Comparison of ENCODE assay signal across 21 cellular contexts in genomic region chr9:130341839-130342713, GRCh38.
DNase-seq lines count a peak whose midpoint lies in the region; ATAC-seq, FAIRE-seq and TF ChIP-seq lines count a peak whose summit lies in the region.
"Had no signal": no experiment of that assay in that cellular context is flagged by ENCODE, and none has a peak within 500 bp of the region (broad histone marks: within the 10 kb centered on the region; RNA-seq: fewer than 3 reads in every experiment).

No MANE protein-coding gene starts in this region.

- H3K27ac Mint-ChIP-seq in osteocyte (ENCODE audit: unreplicated experiment): no peak overlapping the region
- H3K27ac Mint-ChIP-seq: CD4-positive, alpha-beta T cell; HFFc6 had no signal

- TF ChIP-seq POLR2A in A549 (IDR thresholded peaks at IDR 0.05; ENCODE audit: low read length) (no peak), GM18505 (IDR thresholded peaks at IDR 0.05; ENCODE audit: borderline replicate concordance, extremely low read depth, insufficient read depth, insufficient read length) (no peak)

- H3K14ac ChIP-seq in trophoblast cell (ENCODE audit: low read length): no peak overlapping the region

- no peak overlapping the region for H4K8ac ChIP-seq in trophoblast cell (ENCODE audit: low read depth, low read length)

- peak overlapping the region; percentile 23 for H4K91ac ChIP-seq in trophoblast cell (ENCODE audit: low read depth, low read length)

- no peak; a peak in 1 of 6 replicates for ATAC-seq in A549
- ATAC-seq in RWPE2 (ENCODE audit: low read depth): no peak
- no peak for ATAC-seq in GM18505 (IDR thresholded peaks at IDR 0.05; ENCODE audit: unreplicated experiment)
- ATAC-seq: K562 had no signal

- no peak overlapping the region for H2BK5ac ChIP-seq in trophoblast cell (ENCODE audit: low read depth, low read length, poor library complexity)

- H2AFZ ChIP-seq in trophoblast cell (ENCODE audit: insufficient read depth, low read length, poor library complexity): no peak overlapping the region

- no peak overlapping the region for H3K4me3 Mint-ChIP-seq in osteocyte (ENCODE audit: unreplicated experiment)
- H3K4me3 Mint-ChIP-seq: CD4-positive, alpha-beta T cell; HFFc6 had no signal

- H3K4me2 ChIP-seq in A549 (no peak overlapping the region), trophoblast cell (ENCODE audit: low read length) (no peak overlapping the region)

- H2BK12ac ChIP-seq in trophoblast cell (ENCODE audit: low read length): no peak overlapping the region

- H3K4me3 ChIP-seq in A549 (no peak overlapping the region), H7 (ENCODE audit: insufficient read depth, low read depth, low read length) (no peak overlapping the region), RWPE2 (ENCODE audit: severe bottlenecking) (no peak overlapping the region), trophoblast cell (ENCODE audit: low read depth, low read length) (no peak overlapping the region)
- H3K4me3 ChIP-seq: K562 had no signal

- no peak overlapping the region for H4K12ac ChIP-seq in trophoblast cell (ENCODE audit: low read depth, low read length)

- H2BK120ac ChIP-seq in trophoblast cell (ENCODE audit: insufficient read depth, low read length, poor library complexity): no peak overlapping the region

- no peak overlapping the region for H3K23ac ChIP-seq in trophoblast cell (ENCODE audit: low read length)

- POLR2A ChIA-PET in A549 (lab: Yijun Ruan, JAX): no interaction called here

- H3K79me2 ChIP-seq in trophoblast cell (ENCODE audit: control insufficient read depth, insufficient read depth, low read length, poor library complexity): no peaks in the 10 kb centered on the region

- TF ChIP-seq EP300 in A549 (IDR thresholded peaks at IDR 0.05): no peak

- H3K18ac ChIP-seq in trophoblast cell (ENCODE audit: low read length): no peak overlapping the region

- H2AK5ac ChIP-seq in trophoblast cell (ENCODE audit: low read length): no peak overlapping the region

- 69% methylated on average over 7 of the region's 13 CpGs for WGBS in A549 (ENCODE audit: missing lambda C conversion rate)
- WGBS in trophoblast cell (ENCODE audit: extremely low coverage, insufficient coverage, insufficient read length): no CpG with 5 or more reads among the region's 13 CpGs

- H3K27ac ChIP-seq in A549: no peak overlapping the region
- no peak overlapping the region for H3K27ac ChIP-seq in RWPE2 (ENCODE audit: poor library complexity, severe bottlenecking)
- no peak overlapping the region for H3K27ac ChIP-seq in trophoblast cell (ENCODE audit: low read depth, low read length)
- H3K27ac ChIP-seq: C4-2B, HL-60 had no signal

- TF ChIP-seq RAD21 in A549 (conservative IDR thresholded peaks at IDR 0.05 in 1 of 2, IDR thresholded peaks at IDR 0.05 in 1 of 2): no peak

- H3K4me1 Mint-ChIP-seq in osteocyte (ENCODE audit: unreplicated experiment): no peaks in the 10 kb centered on the region

- peaks cover 7% of the 10 kb centered on the region for H3K27me3 Mint-ChIP-seq in osteocyte (ENCODE audit: unreplicated experiment)
- H3K27me3 Mint-ChIP-seq: CD4-positive, alpha-beta T cell had no signal

- CTCF ChIA-PET in A549 (lab: Yijun Ruan, JAX): interaction anchor here (0.6 to 3.9 kb wide), 18 partner anchors 8 to 239 kb away, joined by 3 to 31 read pairs (median 4); no protein-coding TSS in a partner anchor

- H3K36me3 Mint-ChIP-seq in osteocyte (ENCODE audit: unreplicated experiment): no peaks in the 10 kb centered on the region

- no peak for TF ChIP-seq CTCF in A549 (IDR thresholded peaks at IDR 0.05)
- no peak for TF ChIP-seq CTCF in RWPE2 (IDR thresholded peaks at IDR 0.05; ENCODE audit: poor library complexity, severe bottlenecking)
- TF ChIP-seq CTCF in osteocyte (IDR thresholded peaks at IDR 0.05): no peak

- no peak overlapping the region for H3K9ac ChIP-seq in trophoblast cell (ENCODE audit: low read length)

- no peaks in the 10 kb centered on the region for H3K9me3 Mint-ChIP-seq in osteocyte (ENCODE audit: unreplicated experiment)
- H3K9me3 Mint-ChIP-seq: CD4-positive, alpha-beta T cell; HFFc6 had no signal

- no peak for FAIRE-seq in A549 (lab: Jason Lieb, UNC)
- FAIRE-seq: GM12892, K562 had no signal

- no peak for DNase-seq in A549 (ENCODE audit: low read depth in 1 of 2, low spot score in 1 of 2)
- peak; percentile 59 for DNase-seq in H7
- DNase-seq in RWPE2 (ENCODE audit: low spot score): peak; percentile 38
- no peak for DNase-seq in trophoblast cell
- DNase-seq in stimulated activated CD4-positive, alpha-beta T cell treated with anti-CD3 and anti-CD28 coated beads, Interleukin-4, amount 100 ng/mL, for 24 hours: no peak
- no peak for DNase-seq in putamen (ENCODE audit: low spot score)
- no peak for DNase-seq in osteocyte (ENCODE audit: extremely low spot score, unreplicated experiment)
- DNase-seq: ACHN; BE2C; CD4-positive, alpha-beta T cell; DMS153; DMS79; GDM1; HCEC 1CT; HFFc6; IMR-90 had no signal

- no peaks in the 10 kb centered on the region for H3K4me1 ChIP-seq in A549
- H3K4me1 ChIP-seq in RWPE2 (ENCODE audit: insufficient read depth, poor library complexity, severe bottlenecking): no peaks in the 10 kb centered on the region
- H3K4me1 ChIP-seq in trophoblast cell (ENCODE audit: control insufficient read depth in 1 of 2, insufficient read depth in 2 of 2, low read length in 2 of 2): no peaks in the 10 kb centered on the region
- H3K4me1 ChIP-seq: BE2C had no signal

- no peak overlapping the region for H3K4ac ChIP-seq in trophoblast cell (ENCODE audit: low read depth, low read length)

- H3K36me3 ChIP-seq in H7 (replicated peaks; ENCODE audit: control insufficient read depth, insufficient read depth, low read length) (no peaks in the 10 kb centered on the region), RWPE2 (ENCODE audit: low read depth) (no peaks in the 10 kb centered on the region), trophoblast cell (ENCODE audit: control insufficient read depth in 1 of 2, insufficient read depth in 2 of 2, low read length in 2 of 2) (no peaks in the 10 kb centered on the region)
- H3K36me3 ChIP-seq: BE2C had no signal

- H3K79me1 ChIP-seq in trophoblast cell (ENCODE audit: low read length): no peaks in the 10 kb centered on the region

- H3K27me3 ChIP-seq in H7 (ENCODE audit: control insufficient read depth, insufficient read depth, low read length) (no peaks in the 10 kb centered on the region), RWPE2 (ENCODE audit: insufficient read depth, poor library complexity, severe bottlenecking) (no peaks in the 10 kb centered on the region), trophoblast cell (ENCODE audit: insufficient read depth, low read length) (no peaks in the 10 kb centered on the region)
- H3K27me3 ChIP-seq: BE2C had no signal

- no peaks in the 10 kb centered on the region for H3K9me3 ChIP-seq in A549
- H3K9me3 ChIP-seq in RWPE2 (ENCODE audit: severe bottlenecking): no peaks in the 10 kb centered on the region
- peaks cover 10% of the 10 kb centered on the region for H3K9me3 ChIP-seq in trophoblast cell (ENCODE audit: insufficient read depth, low read depth, low read length)
- H3K9me3 ChIP-seq: BE2C had no signal

TF ChIP-seq in A549, 52 proteins besides CTCF, POLR2A, EP300 and RAD21:
- TF ChIP-seq ZC3H11A (IDR thresholded peaks at IDR 0.05): peak; percentile 87
- TF ChIP-seq, protein P1, sequence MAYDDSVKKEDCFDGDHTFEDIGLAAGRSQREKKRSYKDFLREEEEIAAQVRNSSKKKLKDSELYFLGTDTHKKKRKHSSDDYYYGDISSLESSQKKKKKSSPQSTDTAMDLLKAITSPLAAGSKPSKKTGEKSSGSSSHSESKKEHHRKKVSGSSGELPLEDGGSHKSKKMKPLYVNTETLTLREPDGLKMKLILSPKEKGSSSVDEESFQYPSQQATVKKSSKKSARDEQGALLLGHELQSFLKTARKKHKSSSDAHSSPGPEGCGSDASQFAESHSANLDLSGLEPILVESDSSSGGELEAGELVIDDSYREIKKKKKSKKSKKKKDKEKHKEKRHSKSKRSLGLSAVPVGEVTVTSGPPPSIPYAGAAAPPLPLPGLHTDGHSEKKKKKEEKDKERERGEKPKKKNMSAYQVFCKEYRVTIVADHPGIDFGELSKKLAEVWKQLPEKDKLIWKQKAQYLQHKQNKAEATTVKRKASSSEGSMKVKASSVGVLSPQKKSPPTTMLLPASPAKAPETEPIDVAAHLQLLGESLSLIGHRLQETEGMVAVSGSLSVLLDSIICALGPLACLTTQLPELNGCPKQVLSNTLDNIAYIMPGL (CRISPR knock-in tag; IDR thresholded peaks at IDR 0.05; ENCODE audit: borderline replicate concordance): no peak
- TF ChIP-seq, protein P2, sequence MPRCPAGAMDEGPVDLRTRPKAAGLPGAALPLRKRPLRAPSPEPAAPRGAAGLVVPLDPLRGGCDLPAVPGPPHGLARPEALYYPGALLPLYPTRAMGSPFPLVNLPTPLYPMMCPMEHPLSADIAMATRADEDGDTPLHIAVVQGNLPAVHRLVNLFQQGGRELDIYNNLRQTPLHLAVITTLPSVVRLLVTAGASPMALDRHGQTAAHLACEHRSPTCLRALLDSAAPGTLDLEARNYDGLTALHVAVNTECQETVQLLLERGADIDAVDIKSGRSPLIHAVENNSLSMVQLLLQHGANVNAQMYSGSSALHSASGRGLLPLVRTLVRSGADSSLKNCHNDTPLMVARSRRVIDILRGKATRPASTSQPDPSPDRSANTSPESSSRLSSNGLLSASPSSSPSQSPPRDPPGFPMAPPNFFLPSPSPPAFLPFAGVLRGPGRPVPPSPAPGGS (IDR thresholded peaks at IDR 0.05): no peak

Comparison
In these comparisons a context has a peak if more than half of its experiments do, and no peak if none do; other contexts are left out.
1. DNase-seq: peak in H7 (single experiment) and RWPE2 (single experiment); none in A549 (0 of 2), trophoblast cell (0 of 2), stimulated activated CD4-positive, alpha-beta T cell treated with anti-CD3 and anti-CD28 coated beads, Interleukin-4, amount 100 ng/mL, for 24 hours (single experiment), putamen (single experiment) and osteocyte (single experiment).